In the genomic region with DNA sequence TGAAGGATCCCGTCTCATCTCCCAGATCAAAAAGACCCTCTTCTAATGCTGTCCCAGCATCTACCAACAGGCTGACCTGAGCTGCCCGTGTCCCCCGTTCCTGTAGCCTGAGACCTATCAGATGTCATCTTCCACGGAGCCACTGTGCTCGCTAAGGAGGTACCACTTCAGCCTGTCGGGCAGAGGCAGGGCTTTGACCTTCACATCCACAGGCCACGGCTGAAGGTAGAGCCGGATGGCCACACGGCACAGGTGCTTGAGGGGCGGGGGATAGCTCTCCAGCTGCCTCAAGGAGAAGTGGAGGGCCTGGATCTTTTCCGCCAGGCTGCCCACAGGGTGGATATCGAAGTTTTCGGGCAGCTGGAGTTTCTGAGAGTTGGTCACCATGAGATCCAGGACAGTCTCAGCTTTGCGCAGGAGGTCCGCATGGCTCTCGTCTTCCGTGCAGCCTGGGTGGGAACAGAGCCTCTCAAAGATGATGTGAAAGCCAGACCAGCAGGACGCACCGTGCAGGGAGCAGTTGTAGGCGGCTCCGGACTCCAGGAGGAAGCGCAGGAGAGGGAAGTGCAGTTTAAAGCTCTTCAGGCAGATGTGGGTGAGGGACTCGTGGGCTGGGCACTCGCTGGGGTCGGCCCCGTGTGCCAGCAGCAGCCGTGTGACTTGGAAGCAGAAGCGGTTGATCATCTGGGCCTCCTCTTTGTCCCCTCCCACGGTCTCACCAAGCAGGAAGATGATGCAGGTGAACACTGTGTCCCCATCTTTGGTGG, we compare ENCODE assay signal across 2 cellular contexts.
TF ChIP-seq lines count a peak whose summit lies in the region.

No MANE protein-coding gene starts in this region.

TF ChIP-seq in WTC11, 78 proteins besides CTCF, POLR2A, EP300 and RAD21:
- TF ChIP-seq ZNF232 (CRISPR knock-in tag; IDR thresholded peaks at IDR 0.05) (no peak), ZMAT4 (CRISPR knock-in tag; IDR thresholded peaks at IDR 0.05) (0 out of 2 replicates have a peak, but pooled peaks have one; percentile 19), FOXP1 (CRISPR knock-in tag; IDR thresholded peaks at IDR 0.05; ENCODE audit: borderline replicate concordance) (0 out of 2 replicates have a peak, but pooled peaks have one; percentile 2), NR2C2 (CRISPR knock-in tag; IDR thresholded peaks at IDR 0.05) (no peak), ZNF317 (CRISPR knock-in tag; IDR thresholded peaks at IDR 0.05; ENCODE audit: borderline replicate concordance, low read depth) (no peak), PREB (CRISPR knock-in tag; IDR thresholded peaks at IDR 0.05; ENCODE audit: borderline replicate concordance) (no peak), MXD4 (CRISPR knock-in tag; IDR thresholded peaks at IDR 0.05; ENCODE audit: borderline replicate concordance) (no peak)
- TF ChIP-seq, protein P1, sequence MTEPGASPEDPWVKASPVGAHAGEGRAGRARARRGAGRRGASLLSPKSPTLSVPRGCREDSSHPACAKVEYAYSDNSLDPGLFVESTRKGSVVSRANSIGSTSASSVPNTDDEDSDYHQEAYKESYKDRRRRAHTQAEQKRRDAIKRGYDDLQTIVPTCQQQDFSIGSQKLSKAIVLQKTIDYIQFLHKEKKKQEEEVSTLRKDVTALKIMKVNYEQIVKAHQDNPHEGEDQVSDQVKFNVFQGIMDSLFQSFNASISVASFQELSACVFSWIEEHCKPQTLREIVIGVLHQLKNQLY (CRISPR knock-in tag; IDR thresholded peaks at IDR 0.05), result no peak

TF ChIP-seq in endothelial cell of umbilical vein, 7 proteins besides CTCF, POLR2A, EP300 and RAD21:
- TF ChIP-seq GATA2 (IDR thresholded peaks at IDR 0.05; ENCODE audit: insufficient read depth, insufficient read length, low read depth, low read length) (no peak), POLR2AphosphoS5 (IDR thresholded peaks at IDR 0.05; ENCODE audit: insufficient read depth, low read depth, low read length) (peak; percentile 12), MYC (IDR thresholded peaks at IDR 0.05; ENCODE audit: low read depth, low read length) (no peak)
